Comparison of ENCODE assay signal across 25 cellular contexts in genomic region chr3:43043793-43044192, GRCh38.
"Had no signal": no experiment of that assay in that cellular context is flagged by ENCODE, and none has a peak within 500 bp of the region (broad histone marks: within the 10 kb centered on the region; RNA-seq: fewer than 3 reads in every experiment).

No MANE protein-coding gene starts in this region.

- H3K27me3 ChIP-seq: Peyer's patch, SJCRH30 had no signal

- H3K4me1 ChIP-seq: Peyer's patch, SJCRH30 had no signal

- H3K4me3 Mint-ChIP-seq: activated CD4-positive, alpha-beta memory T cell treated with anti-CD3 and anti-CD28 coated beads, Interleukin-2, amount 10 ng/mL, durations not matched to agents 7 days and 5 days; activated CD4-positive, alpha-beta T cell treated with anti-CD3 and anti-CD28 coated beads for 36 hours; activated naive CD4-positive, alpha-beta T cell treated with anti-CD3 and anti-CD28 coated beads, Interleukin-2, amount 10 ng/mL, durations not matched to agents 7 days and 5 days; activated naive CD8-positive, alpha-beta T cell treated with anti-CD3 and anti-CD28 coated beads for 36 hours; activated T-cell treated with anti-CD3 and anti-CD28 coated beads, Interleukin-2, amount 50 U/mL, for 72 hours had no signal

- H3K36me3 ChIP-seq: Peyer's patch, SJCRH30 had no signal

- DNase-seq: activated CD4-positive, alpha-beta memory T cell treated with anti-CD3 and anti-CD28 coated beads, Interleukin-2, amount 10 ng/mL, durations not matched to agents 7 days and 5 days; activated CD4-positive, alpha-beta T cell treated with anti-CD3 and anti-CD28 coated beads for 36 hours; activated CD4-positive, alpha-beta T cell treated with anti-CD3 and anti-CD28 coated beads, Interleukin-2, amount 50 U/mL, for 1 hour; activated CD4-positive, CD25-positive, alpha-beta regulatory T cell; activated gamma-delta T cell treated with Interleukin-2 at 50 U/mL for 16 hours; activated naive CD4-positive, alpha-beta T cell treated with anti-CD3 and anti-CD28 coated beads, Interleukin-2, amount 10 ng/mL, durations not matched to agents 7 days and 5 days; activated naive CD8-positive, alpha-beta T cell treated with anti-CD3 and anti-CD28 coated beads for 36 hours; activated T-cell treated with anti-CD3 and anti-CD28 coated beads for 4 hours; activated T-cell treated with anti-CD3 and anti-CD28 coated beads, Interleukin-2, amount 50 U/mL, for 72 hours; MM.1S; NCI-H1105; NCI-H1436; NCI-H187; NCI-H2081; NCI-H446; NCI-H524; Peyer's patch; Right ventricle myocardium superior; SJCRH30; SK-N-SH; T-helper 1 cell had no signal

- H3K27me3 Mint-ChIP-seq: activated CD4-positive, alpha-beta memory T cell treated with anti-CD3 and anti-CD28 coated beads, Interleukin-2, amount 10 ng/mL, durations not matched to agents 7 days and 5 days; activated CD4-positive, alpha-beta T cell treated with anti-CD3 and anti-CD28 coated beads for 36 hours; activated naive CD4-positive, alpha-beta T cell treated with anti-CD3 and anti-CD28 coated beads, Interleukin-2, amount 10 ng/mL, durations not matched to agents 7 days and 5 days; activated naive CD8-positive, alpha-beta T cell treated with anti-CD3 and anti-CD28 coated beads for 36 hours had no signal

- H3K27ac ChIP-seq: KMS-11, Peyer's patch, RWPE1, SJCRH30, VCaP had no signal

- H3K27ac Mint-ChIP-seq: activated CD4-positive, alpha-beta memory T cell treated with anti-CD3 and anti-CD28 coated beads, Interleukin-2, amount 10 ng/mL, durations not matched to agents 7 days and 5 days; activated CD4-positive, alpha-beta T cell treated with anti-CD3 and anti-CD28 coated beads for 36 hours; activated naive CD4-positive, alpha-beta T cell treated with anti-CD3 and anti-CD28 coated beads, Interleukin-2, amount 10 ng/mL, durations not matched to agents 7 days and 5 days; activated naive CD8-positive, alpha-beta T cell treated with anti-CD3 and anti-CD28 coated beads for 36 hours; activated T-cell treated with anti-CD3 and anti-CD28 coated beads, Interleukin-2, amount 50 U/mL, for 72 hours; activated T-helper 2 cell treated with anti-CD3 and anti-CD28 coated beads, Interferon-gamma antibody, Interleukin-2, Interleukin-4, amounts not matched to agents 10 μg/mL and 5 μg/mL and 100 μg/mL, durations not matched to agents 14 hours and 24 hours and 36 hours had no signal

- H3K9me3 ChIP-seq: SJCRH30, SK-N-SH had no signal

- H3K4me3 ChIP-seq: Peyer's patch, SJCRH30 had no signal

- H3K4me1 Mint-ChIP-seq: activated naive CD4-positive, alpha-beta T cell treated with anti-CD3 and anti-CD28 coated beads, Interleukin-2, amount 10 ng/mL, durations not matched to agents 7 days and 5 days; activated naive CD8-positive, alpha-beta T cell treated with anti-CD3 and anti-CD28 coated beads for 36 hours had no signal

- H3K36me3 Mint-ChIP-seq: activated naive CD4-positive, alpha-beta T cell treated with anti-CD3 and anti-CD28 coated beads, Interleukin-2, amount 10 ng/mL, durations not matched to agents 7 days and 5 days had no signal

- H3K9ac ChIP-seq: KMS-11, SK-N-SH had no signal
